Comparison of ENCODE assay signal across 9 cellular contexts in the genomic region with DNA sequence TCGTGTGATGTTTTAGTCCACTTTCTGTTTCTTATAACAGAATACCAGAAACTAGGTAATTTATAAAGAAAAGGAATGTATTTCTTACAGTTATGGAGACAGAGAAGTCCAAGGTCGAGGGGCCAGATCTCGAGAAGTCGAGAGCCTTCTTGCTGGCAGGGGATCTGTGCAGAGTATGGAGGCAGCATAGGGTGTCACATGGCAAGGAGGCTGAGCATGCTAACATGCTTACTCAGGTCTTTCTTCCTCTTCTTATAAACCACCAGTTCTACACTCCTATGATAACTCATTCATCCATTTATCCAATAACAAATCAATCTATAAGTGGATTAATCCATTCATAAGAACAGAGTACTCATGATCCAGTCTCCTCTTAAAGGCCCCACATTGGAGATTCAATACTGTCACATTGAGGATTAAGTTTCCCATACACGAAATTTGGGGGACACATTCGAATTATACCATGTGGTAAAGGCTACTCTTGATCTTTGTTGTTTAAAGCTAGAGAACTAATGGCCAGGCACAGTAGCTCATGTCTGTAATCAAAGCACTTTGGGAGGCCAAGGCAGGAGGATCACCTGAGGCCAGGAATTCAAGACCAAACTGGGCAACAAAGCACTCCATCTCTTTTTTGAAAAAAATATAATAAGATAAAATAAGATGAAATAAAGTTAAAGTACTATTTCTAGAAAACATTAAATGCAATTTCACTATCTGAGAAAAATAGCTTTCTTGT. TPM values are rescaled to one million over a fixed set of nuclear protein-coding genes. Genes with fewer than 3 reads are reported as not detected.
A peak's percentile ranks its signal among the peaks of the same experiment; 100 is the strongest.
DNase-seq lines count a peak whose midpoint lies in the region; ATAC-seq lines count a peak whose summit lies in the region.
"Had no signal": no experiment of that assay in that cellular context is flagged by ENCODE, and none has a peak within 500 bp of the region (broad histone marks: within the 10 kb centered on the region; RNA-seq: fewer than 3 reads in every experiment).

No MANE protein-coding gene starts in this region.

- no peak for ATAC-seq in activated CD4-positive, alpha-beta T cell treated with anti-CD3 and anti-CD28 coated beads for 36 hours
- ATAC-seq in HG03097 (IDR thresholded peaks at IDR 0.05; ENCODE audit: low FRiP score, unreplicated experiment): no peak

- peak overlapping the region; percentile 82 for H3K9ac ChIP-seq in skeletal muscle satellite cell (ENCODE audit: low read depth, low read length)

- H3K4me2 ChIP-seq in skeletal muscle satellite cell (ENCODE audit: low read length): peak overlapping the region; percentile 81

- CTCF ChIA-PET in activated CD4-positive, alpha-beta T cell treated with anti-CD3 and anti-CD28 coated beads for 36 hours (lab: Charles Lee): interaction anchor here (0.8 to 1.1 kb wide), 3 partner anchors 11 to 79 kb away, joined by 3 read pairs; no protein-coding TSS in a partner anchor

- H3K4me1 Mint-ChIP-seq in activated CD4-positive, alpha-beta T cell treated with anti-CD3 and anti-CD28 coated beads for 36 hours: peaks cover 40% of the 10 kb centered on the region

- peaks cover 3% of the 10 kb centered on the region for H3K9me3 Mint-ChIP-seq in activated CD4-positive, alpha-beta T cell treated with anti-CD3 and anti-CD28 coated beads for 36 hours (ENCODE audit: low read depth)

- H3K27ac Mint-ChIP-seq in activated CD4-positive, alpha-beta T cell treated with anti-CD3 and anti-CD28 coated beads for 36 hours: peak overlapping the region; percentile 3

- peak; percentile 34 for DNase-seq in activated CD4-positive, alpha-beta T cell treated with anti-CD3 and anti-CD28 coated beads for 36 hours
- DNase-seq in activated CD4-positive, alpha-beta T cell treated with anti-CD3 and anti-CD28 coated beads, Interleukin-2, amount 50 U/mL, for 4 hours: no peak
- peak; percentile 82 for DNase-seq in OCI-M2 (lab: John Stamatoyannopoulos, UW; ENCODE audit: unreplicated experiment)
- DNase-seq in dermis blood vessel endothelial cell: peak; percentile 19
- DNase-seq in AG08396 (ENCODE audit: low spot score): no peak
- no peak for DNase-seq in iPS-NIHi11 (ENCODE audit: low spot score)

- H3K27me3 Mint-ChIP-seq in activated CD4-positive, alpha-beta T cell treated with anti-CD3 and anti-CD28 coated beads for 36 hours: no peaks in the 10 kb centered on the region

- H3K36me3 ChIP-seq in skeletal muscle satellite cell (ENCODE audit: insufficient read depth, low read length): peaks cover 21% of the 10 kb centered on the region
- H3K36me3 ChIP-seq: adrenal gland had no signal

- H3K4me1 ChIP-seq in skeletal muscle satellite cell (ENCODE audit: control insufficient read depth, insufficient read depth, low read length): peaks cover 9% of the 10 kb centered on the region

- peaks cover 43% of the 10 kb centered on the region for H3K36me3 Mint-ChIP-seq in activated CD4-positive, alpha-beta T cell treated with anti-CD3 and anti-CD28 coated beads for 36 hours (ENCODE audit: low read depth)

- H3K27me3 ChIP-seq in skeletal muscle satellite cell (ENCODE audit: control insufficient read depth, insufficient read depth, low read length): no peaks in the 10 kb centered on the region
- H3K27me3 ChIP-seq: adrenal gland had no signal

- intact Hi-C loops in activated CD4-positive, alpha-beta T cell treated with anti-CD3 and anti-CD28 coated beads for 36 hours (cut with DNase I, micrococcal nuclease): loop anchor here (5.0 to 10.0 kb wide), 4 partner anchors 305 to 1348 kb away; a partner anchor contains a TSS

- POLR2A ChIA-PET in activated CD4-positive, alpha-beta T cell treated with anti-CD3 and anti-CD28 coated beads for 36 hours (lab: Charles Lee): no interaction called here

- H3K4me3 Mint-ChIP-seq in activated CD4-positive, alpha-beta T cell treated with anti-CD3 and anti-CD28 coated beads for 36 hours: peak overlapping the region; percentile 99

- H3K9me3 ChIP-seq in skeletal muscle satellite cell (replicated peaks; ENCODE audit: low read length): no peaks in the 10 kb centered on the region
- H3K9me3 ChIP-seq: adrenal gland had no signal

- H3K4me3 ChIP-seq in skeletal muscle satellite cell (ENCODE audit: low read length): peak overlapping the region; percentile 97

RNA-seq across cellular contexts. Expression of a gene that starts 2.1 kb away (rescaled TPM):
- total RNA-seq in activated CD4-positive, alpha-beta T cell treated with anti-CD3 and anti-CD28 coated beads for 36 hours: 10 to 100 TPM; 13.3 to 15.5 TPM
- 41.7 and 44.7 TPM in 2 replicates for total RNA-seq in dermis blood vessel endothelial cell
- 36.3 and 46.1 TPM in 2 replicates for total RNA-seq in skeletal muscle satellite cell (2012; rRNA removed)

Comparison
In these comparisons a context has a peak if more than half of its experiments do, and no peak if none do; other contexts are left out.
1. DNase-seq: peak in activated CD4-positive, alpha-beta T cell treated with anti-CD3 and anti-CD28 coated beads for 36 hours (single experiment), OCI-M2 (single experiment) and dermis blood vessel endothelial cell (single experiment); none in activated CD4-positive, alpha-beta T cell treated with anti-CD3 and anti-CD28 coated beads, Interleukin-2, amount 50 U/mL, for 4 hours (0 of 2), AG08396 (single experiment) and iPS-NIHi11 (single experiment).